ENCODE assay signal across 7 cellular contexts in the genomic region with DNA sequence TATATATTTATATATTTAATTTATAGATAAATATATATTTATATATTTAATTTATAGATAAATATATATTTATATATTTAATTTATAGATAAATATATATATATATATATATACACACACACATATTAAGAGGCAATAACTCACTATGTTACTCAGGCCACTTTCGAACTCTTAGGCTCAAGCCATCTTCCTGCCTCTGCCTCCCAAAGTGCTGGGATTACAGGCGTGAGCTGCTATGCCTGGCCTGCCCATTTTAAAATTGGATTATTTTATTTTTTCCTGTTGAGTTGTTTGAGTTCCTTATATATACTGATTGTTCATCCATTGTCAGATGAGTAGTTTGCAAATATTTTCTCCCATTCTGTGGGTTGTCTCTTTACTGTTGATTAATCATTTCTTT. TPM values are rescaled to one million over a fixed set of nuclear protein-coding genes. Genes with fewer than 3 reads are reported as not detected.
DNase-seq lines count a peak whose midpoint lies in the region.
"Not testable (repeated sequence)": the region's sequence is repeated elsewhere in the genome, so short reads cannot be mapped to it uniquely, and the experiment has no call there.

No MANE protein-coding gene starts in this region.

- not testable (repeated sequence) for H3K4me3 Mint-ChIP-seq in activated CD4-positive, alpha-beta T cell treated with anti-CD3 and anti-CD28 coated beads, Interleukin-2, amount 10 ng/mL, durations not matched to agents 24 days and 14 days

- intact Hi-C loops in activated CD4-positive, alpha-beta T cell treated with anti-CD3 and anti-CD28 coated beads, Interleukin-2, amount 10 ng/mL, durations not matched to agents 24 days and 14 days (cut with micrococcal nuclease), result loop anchor here (2.0 to 5.0 kb wide), 3 partner anchors 39 to 618 kb away; a partner anchor contains a TSS

- DNase-seq in DMS53 (lab: John Stamatoyannopoulos, UW), result peak; percentile 59
- peak; percentile 45 for DNase-seq in NCI-H2029 treated with DMSO at 0.1 percent for 48 hours (lab: John Stamatoyannopoulos, UW)
- DNase-seq in NCI-H748 (lab: John Stamatoyannopoulos, UW; ENCODE audit: unreplicated experiment), result peak; percentile 74
- peak; percentile 8 for DNase-seq in SIG-M5 treated with dmso at 0.1 percent for 504 hours (lab: John Stamatoyannopoulos, UW; ENCODE audit: unreplicated experiment)
- peak; percentile 31 for DNase-seq in activated CD4-positive, alpha-beta T cell treated with anti-CD3 and anti-CD28 coated beads, Interleukin-2, amount 10 ng/mL, durations not matched to agents 24 days and 14 days
- DNase-seq in left kidney (ENCODE audit: low read depth, low spot score), result peak; percentile 37
- peak; percentile 22 for DNase-seq in retina

- H3K4me1 Mint-ChIP-seq in activated CD4-positive, alpha-beta T cell treated with anti-CD3 and anti-CD28 coated beads, Interleukin-2, amount 10 ng/mL, durations not matched to agents 24 days and 14 days, result peaks cover 13% of the 10 kb centered on the region

- H3K27ac Mint-ChIP-seq in activated CD4-positive, alpha-beta T cell treated with anti-CD3 and anti-CD28 coated beads, Interleukin-2, amount 10 ng/mL, durations not matched to agents 24 days and 14 days, result not testable (repeated sequence)

- H3K36me3 Mint-ChIP-seq in activated CD4-positive, alpha-beta T cell treated with anti-CD3 and anti-CD28 coated beads, Interleukin-2, amount 10 ng/mL, durations not matched to agents 24 days and 14 days (ENCODE audit: low read depth), result peaks cover 15% of the 10 kb centered on the region

- not testable (repeated sequence) for H3K9me3 Mint-ChIP-seq in activated CD4-positive, alpha-beta T cell treated with anti-CD3 and anti-CD28 coated beads, Interleukin-2, amount 10 ng/mL, durations not matched to agents 24 days and 14 days

- H3K27me3 Mint-ChIP-seq in activated CD4-positive, alpha-beta T cell treated with anti-CD3 and anti-CD28 coated beads, Interleukin-2, amount 10 ng/mL, durations not matched to agents 24 days and 14 days, result not testable (repeated sequence)

RNA-seq across cellular contexts. Expression of a gene that starts 38.8 kb away (rescaled TPM):
- total RNA-seq in activated CD4-positive, alpha-beta T cell treated with anti-CD3 and anti-CD28 coated beads, Interleukin-2, amount 10 ng/mL, durations not matched to agents 24 days and 14 days, result 93.0 and 113 TPM in 2 replicates

RNA-seq across cellular contexts. Expression of a gene that starts 39.1 kb away (rescaled TPM):
- 11.8 and 12.4 TPM in 2 replicates for total RNA-seq in activated CD4-positive, alpha-beta T cell treated with anti-CD3 and anti-CD28 coated beads, Interleukin-2, amount 10 ng/mL, durations not matched to agents 24 days and 14 days

Comparison
In these comparisons a context has a peak if more than half of its experiments do, and no peak if none do; other contexts are left out.
1. Peak in every context shown above with its lines: DNase-seq.
2. DNase-seq: peak in every context shown above with its lines; median percentile 74 in NCI-H748; 59 in DMS53; 45 in NCI-H2029 treated with DMSO at 0.1 percent for 48 hours; 37 in left kidney; 31 in activated CD4-positive, alpha-beta T cell treated with anti-CD3 and anti-CD28 coated beads, Interleukin-2, amount 10 ng/mL, durations not matched to agents 24 days and 14 days; 22 in retina; 8 in SIG-M5 treated with dmso at 0.1 percent for 504 hours.